In the genomic region with DNA sequence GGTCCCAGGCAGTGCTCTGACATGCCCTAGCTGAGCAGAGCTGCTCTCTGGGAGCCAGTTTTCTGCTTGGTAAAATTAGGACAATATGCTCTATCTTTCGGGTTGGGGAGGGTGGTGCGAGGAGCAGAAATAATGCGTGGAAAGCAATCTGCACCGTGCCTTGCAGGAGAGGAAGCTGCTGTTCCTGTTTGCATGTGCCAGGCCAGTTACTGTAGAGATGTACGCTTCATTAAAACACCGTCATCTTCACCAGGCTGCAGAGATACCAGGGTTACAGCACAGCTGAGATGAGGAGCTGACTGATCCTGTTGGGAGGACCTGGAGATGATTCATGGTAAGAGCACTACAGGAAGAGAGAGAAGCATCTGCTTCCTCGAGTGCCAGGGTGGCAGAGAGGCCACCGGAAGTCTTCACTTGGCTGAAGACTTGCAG, we compare ENCODE assay signal across 9 cellular contexts. TPM values are rescaled to one million over a fixed set of nuclear protein-coding genes. Genes with fewer than 3 reads are reported as not detected.
DNase-seq lines count a peak whose midpoint lies in the region; ATAC-seq and TF ChIP-seq lines count a peak whose summit lies in the region.
"Had no signal": no experiment of that assay in that cellular context is flagged by ENCODE, and none has a peak within 500 bp of the region (broad histone marks: within the 10 kb centered on the region; RNA-seq: fewer than 3 reads in every experiment).

No MANE protein-coding gene starts in this region.

- H3K36me3 ChIP-seq in CD4-positive, CD25-positive, alpha-beta regulatory T cell (ENCODE audit: control insufficient read depth, insufficient read depth, low read length), result no peaks in the 10 kb centered on the region
- H3K36me3 ChIP-seq in SJCRH30, result no peaks in the 10 kb centered on the region
- H3K36me3 ChIP-seq in gastrocnemius medialis, result no peaks in the 10 kb centered on the region

- no peak for TF ChIP-seq POLR2A in gastrocnemius medialis (IDR thresholded peaks at IDR 0.05)

- peak overlapping the region; percentile 70 to 93 (median 92) for H3K27ac Mint-ChIP-seq in CD4-positive, CD25-positive, alpha-beta regulatory T cell

- no peaks in the 10 kb centered on the region for H3K36me3 Mint-ChIP-seq in CD4-positive, CD25-positive, alpha-beta regulatory T cell

- H3K27ac ChIP-seq in CD4-positive, CD25-positive, alpha-beta regulatory T cell (ENCODE audit: insufficient read depth, low read length, poor library complexity, severe bottlenecking), result no peak overlapping the region
- H3K27ac ChIP-seq in SJCRH30, result no peak overlapping the region
- no peak overlapping the region for H3K27ac ChIP-seq in gastrocnemius medialis

- peaks cover 15% of the 10 kb centered on the region for H3K4me1 ChIP-seq in CD4-positive, CD25-positive, alpha-beta regulatory T cell (ENCODE audit: control insufficient read depth, insufficient read depth, low read length, poor library complexity, severe bottlenecking)
- H3K4me1 ChIP-seq in SJCRH30 (no peaks in the 10 kb centered on the region), gastrocnemius medialis (peaks cover 0 to 7% of the 10 kb centered on the region in 2 donors)

- H3K27me3 ChIP-seq in CD4-positive, CD25-positive, alpha-beta regulatory T cell (ENCODE audit: control insufficient read depth, insufficient read depth, low read length), result no peaks in the 10 kb centered on the region
- H3K27me3 ChIP-seq in SJCRH30, result no peaks in the 10 kb centered on the region
- no peaks in the 10 kb centered on the region for H3K27me3 ChIP-seq in gastrocnemius medialis

- H3K4me3 ChIP-seq in CD4-positive, CD25-positive, alpha-beta regulatory T cell (ENCODE audit: low read depth, low read length), result peak overlapping the region; percentile 58
- H3K4me3 ChIP-seq in SJCRH30 (no peak overlapping the region), gastrocnemius medialis (no peak overlapping the region)

- peaks cover 12 to 28% (median 21%) of the 10 kb centered on the region in 4 donors for H3K4me1 Mint-ChIP-seq in CD4-positive, CD25-positive, alpha-beta regulatory T cell

- no peaks in the 10 kb centered on the region for H3K9me3 ChIP-seq in CD4-positive, CD25-positive, alpha-beta regulatory T cell (ENCODE audit: control insufficient read depth in 2 of 2, low read length in 2 of 2)
- H3K9me3 ChIP-seq in SJCRH30 (replicated peaks) (no peaks in the 10 kb centered on the region), gastrocnemius medialis (no peaks in the 10 kb centered on the region)

- peak overlapping the region in 2 of 4 donors; percentile 75 to 77 for H3K4me3 Mint-ChIP-seq in CD4-positive, CD25-positive, alpha-beta regulatory T cell

- intact Hi-C loops in gastrocnemius medialis (cut with DNase I; ENCODE audit: low total_unique reads), result no loop called here

- in situ Hi-C loops in gastrocnemius medialis (cut with MboI; ENCODE audit: low sequenced_read_pairs in 4 of 4), result no loop called here

- peak; percentile 60 to 67 for ATAC-seq in CD4-positive, CD25-positive, alpha-beta regulatory T cell (ENCODE audit: low read depth in 2 of 2)
- ATAC-seq in gastrocnemius medialis, result no peak
- ATAC-seq in HG03175 (IDR thresholded peaks at IDR 0.05; ENCODE audit: unreplicated experiment), result no peak
- no peak for ATAC-seq in HG03135 (IDR thresholded peaks at IDR 0.05; ENCODE audit: unreplicated experiment)

- no peak for TF ChIP-seq CTCF in gastrocnemius medialis (IDR thresholded peaks at IDR 0.05 in 4 of 5, conservative IDR thresholded peaks at IDR 0.05 in 1 of 5)

- no peaks in the 10 kb centered on the region for H3K9me3 Mint-ChIP-seq in CD4-positive, CD25-positive, alpha-beta regulatory T cell

- DNase-seq in CD4-positive, CD25-positive, alpha-beta regulatory T cell, result peak in 2 of 3 donors; percentile 25 to 64
- DNase-seq in HT1080 (ENCODE audit: low read depth) (peak; percentile 72), kidney tubule cell (ENCODE audit: low spot score) (peak; percentile 35), SJCRH30 (no peak), gastrocnemius medialis (no peak)
- DNase-seq in activated T-cell treated with anti-CD3 and anti-CD28 coated beads, Interleukin-2, amount 50 U/mL, for 1 hour, result peak; percentile 24
- DNase-seq: OCI-M1 had no signal

- H3K27me3 Mint-ChIP-seq in CD4-positive, CD25-positive, alpha-beta regulatory T cell, result no peaks in the 10 kb centered on the region

RNA-seq across cellular contexts. Expression of a gene that starts 29.5 kb away (rescaled TPM):
- 63.4 TPM for total RNA-seq in CD4-positive, CD25-positive, alpha-beta regulatory T cell
- polyA plus RNA-seq in CD4-positive, CD25-positive, alpha-beta regulatory T cell, result 100 to 1,000 TPM in 2 of 4 donors, 10 to 100 TPM in 2; 96.8 to 112 (median 102) TPM
- total RNA-seq in HT1080 (2014; rRNA removed; shearing (Covaris generic)), result 18.9 and 22.8 TPM in 2 replicates
- polyA plus RNA-seq in HT1080 (2015; cell fraction: cytosol; rRNA removed), result 25.4 and 28.9 TPM in 2 replicates
- 31.7 and 36.2 TPM in 2 replicates for polyA plus RNA-seq in HT1080 (2015; cell fraction: nucleus; rRNA removed)
- 6.1 and 6.5 TPM in 2 replicates for total RNA-seq in SJCRH30 (2014; rRNA removed; shearing (Covaris generic))
- 10 to 100 TPM; 20.9 to 37.1 (median 32.8) TPM for total RNA-seq in gastrocnemius medialis

Comparison
In these comparisons a context has a peak if more than half of its experiments do, and no peak if none do; other contexts are left out.
1. ATAC-seq: peak in CD4-positive, CD25-positive, alpha-beta regulatory T cell (2 of 2); none in gastrocnemius medialis (0 of 2), HG03175 (single experiment) and HG03135 (single experiment).
2. DNase-seq: peak in CD4-positive, CD25-positive, alpha-beta regulatory T cell (2 of 3), HT1080 (single experiment), activated T-cell treated with anti-CD3 and anti-CD28 coated beads, Interleukin-2, amount 50 U/mL, for 1 hour (single experiment) and kidney tubule cell (single experiment); none in SJCRH30 (0 of 2) and gastrocnemius medialis (0 of 2).